ENCODE assay signal across 8 cellular contexts in the genomic region with DNA sequence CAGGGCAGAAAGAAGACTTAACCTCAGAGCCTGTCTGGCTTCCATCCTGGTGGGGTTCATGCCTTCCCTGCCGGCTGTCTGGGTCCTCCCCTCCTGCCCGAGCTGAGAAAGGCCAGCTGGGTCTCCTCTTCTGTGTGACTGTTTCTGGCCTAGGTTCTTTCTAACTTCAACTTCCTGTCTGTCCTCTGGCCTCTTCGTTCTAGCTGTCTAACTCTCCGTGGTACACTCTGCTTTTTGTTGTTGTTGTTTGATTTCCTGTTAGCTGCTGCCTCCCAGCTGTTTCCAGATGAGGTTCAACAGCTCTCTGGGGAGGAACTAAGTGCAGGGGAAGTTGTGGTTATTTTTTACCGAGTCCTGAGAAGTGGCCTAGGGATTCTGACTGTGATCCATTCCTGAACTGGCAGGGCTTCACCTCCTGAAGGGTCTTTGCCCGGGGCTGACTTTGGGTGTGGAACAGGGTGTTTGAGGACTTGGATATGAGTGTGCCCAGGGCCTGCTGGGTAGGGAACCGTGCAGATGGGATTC. TPM values are rescaled to one million over a fixed set of nuclear protein-coding genes. Genes with fewer than 3 reads are reported as not detected.
DNase-seq lines count a peak whose midpoint lies in the region; ATAC-seq and TF ChIP-seq lines count a peak whose summit lies in the region.

No MANE protein-coding gene starts in this region.

- H3K36me3 Mint-ChIP-seq in T-helper 17 cell (ENCODE audit: low read depth) = peaks cover 2% of the 10 kb centered on the region
- peaks cover 3% of the 10 kb centered on the region for H3K36me3 Mint-ChIP-seq in neural crest cell (ENCODE audit: low read depth)

- ATAC-seq in HG03135 (IDR thresholded peaks at IDR 0.05; ENCODE audit: unreplicated experiment) (peak; percentile 53), T-helper 17 cell (peak; percentile 40)

- H3K27me3 Mint-ChIP-seq in T-helper 17 cell (no peaks in the 10 kb centered on the region), neural crest cell (ENCODE audit: low read depth) (peaks cover 17% of the 10 kb centered on the region)

- no peaks in the 10 kb centered on the region for H3K9me3 ChIP-seq in T-helper 17 cell (ENCODE audit: control insufficient read depth, low read length, poor library complexity, severe bottlenecking)

- H3K4me3 Mint-ChIP-seq in T-helper 17 cell = peak overlapping the region; percentile 97
- peak overlapping the region; percentile 50 for H3K4me3 Mint-ChIP-seq in neural crest cell

- DNase-seq in activated gamma-delta T cell treated with Interleukin-2 at 50 U/mL for 16 hours (peak; percentile 43), activated gamma-delta T cell (lab: John Stamatoyannopoulos, UW) (no peak), T-helper 17 cell (peak in 1 of 3 donors; percentile 20), erythroblast (lab: John Stamatoyannopoulos, UW) (peak; percentile 47 to 67), neural crest cell (ENCODE audit: low read depth, low spot score) (no peak), D341Med (ENCODE audit: low spot score) (no peak), cerebellar nuclear complex (lab: John Stamatoyannopoulos, UW) (no peak)

- no peaks in the 10 kb centered on the region for H3K9me3 Mint-ChIP-seq in neural crest cell

- peak overlapping the region; percentile 96 for H3K27ac Mint-ChIP-seq in T-helper 17 cell
- no peak overlapping the region for H3K27ac Mint-ChIP-seq in neural crest cell (ENCODE audit: unreplicated experiment)

- TF ChIP-seq POLR2A in erythroblast (IDR thresholded peaks at IDR 0.05; ENCODE audit: low read length) = no peak

- peaks cover 44% of the 10 kb centered on the region for H3K4me1 Mint-ChIP-seq in T-helper 17 cell
- peaks cover 48% of the 10 kb centered on the region for H3K4me1 Mint-ChIP-seq in neural crest cell

- no peak for TF ChIP-seq CTCF in neural crest cell (conservative IDR thresholded peaks at IDR 0.05)

RNA-seq across cellular contexts. Expression of gene MLXIP, which starts 3.2 kb away (rescaled TPM):
- total RNA-seq in T-helper 17 cell = 10 to 100 TPM; 83.4 to 86.0 TPM
- 39.8 and 44.5 TPM in 2 replicates for total RNA-seq in neural crest cell

Comparison
In these comparisons a context has a peak if more than half of its experiments do, and no peak if none do; other contexts are left out.
1. DNase-seq: peak in activated gamma-delta T cell treated with Interleukin-2 at 50 U/mL for 16 hours (single experiment) and erythroblast (2 of 2); none in activated gamma-delta T cell (single experiment), neural crest cell (single experiment), D341Med (single experiment) and cerebellar nuclear complex (0 of 2).